13 cellular contexts compared by ENCODE assay signal in genomic region chr5:128736567-128736966, GRCh38.
DNase-seq lines count a peak whose midpoint lies in the region; ATAC-seq and TF ChIP-seq lines count a peak whose summit lies in the region.
"Had no signal": no experiment of that assay in that cellular context is flagged by ENCODE, and none has a peak within 500 bp of the region (broad histone marks: within the 10 kb centered on the region; RNA-seq: fewer than 3 reads in every experiment).

No MANE protein-coding gene starts in this region.

- in situ Hi-C loops in IMR-90 (cut with MboI; ENCODE audit: low sequenced_read_pairs): no loop called here

- no peak overlapping the region for H2AFZ ChIP-seq in IMR-90 (replicated peaks; ENCODE audit: low read length, poor library complexity)

- H3K79me1 ChIP-seq in IMR-90 (ENCODE audit: low read depth in 1 of 2, low read length in 2 of 2): no peaks in the 10 kb centered on the region

- H3K27me3 ChIP-seq in IMR-90 (ENCODE audit: control insufficient read depth, insufficient read depth, low read length): no peaks in the 10 kb centered on the region
- H3K27me3 ChIP-seq in breast epithelium: no peaks in the 10 kb centered on the region
- H3K27me3 ChIP-seq: BLaER1 treated with 17β-estradiol and CSF1 and Interleukin-3, amounts not matched to agents 10 nM and 100 nM had no signal

- H3K4me1 ChIP-seq in IMR-90 (ENCODE audit: control insufficient read depth, insufficient read depth, low read length): no peaks in the 10 kb centered on the region
- H3K4me1 ChIP-seq in breast epithelium: no peaks in the 10 kb centered on the region
- H3K4me1 ChIP-seq: BLaER1 treated with 17β-estradiol and CSF1 and Interleukin-3, amounts not matched to agents 10 nM and 100 nM had no signal

- dilution Hi-C loops in IMR-90 (cut with HindIII; ENCODE audit: low sequenced_read_pairs, unreplicated experiment): no loop called here

- H2AK5ac ChIP-seq in IMR-90 (ENCODE audit: low read depth, low read length): no peak overlapping the region

- no peak overlapping the region for H2BK5ac ChIP-seq in IMR-90 (ENCODE audit: low read depth, low read length, poor library complexity, severe bottlenecking)

- H3K56ac ChIP-seq in IMR-90 (ENCODE audit: extremely low read depth, insufficient read depth, low read length): no peak overlapping the region

- no peak overlapping the region; the same call in 1 of the 2 replicates for H3K4me2 ChIP-seq in IMR-90 (ENCODE audit: low read depth, low read length)
- H3K4me2 ChIP-seq: BLaER1 treated with 17β-estradiol and CSF1 and Interleukin-3, amounts not matched to agents 10 nM and 100 nM had no signal

- TF ChIP-seq RAD21 in IMR-90 (IDR thresholded peaks at IDR 0.05; ENCODE audit: low read length): no peak

- H2BK120ac ChIP-seq in IMR-90 (ENCODE audit: low read depth, low read length): no peak overlapping the region

- no peak overlapping the region for H3K14ac ChIP-seq in IMR-90 (replicated peaks; ENCODE audit: low read depth, low read length)

- no peaks in the 10 kb centered on the region for H3K27me3 Mint-ChIP-seq in stimulated activated naive B cell treated with anti-CD40 and anti-IgM and Interleukin-4, amounts not matched to agents 10 μg/mL and 1 μg/mL and 100 μg/mL, for 72 hours
- H3K27me3 Mint-ChIP-seq: activated naive CD8-positive, alpha-beta T cell treated with anti-CD3 and anti-CD28 coated beads, Interleukin-2, amount 50 U/mL, for 24 hours; naive thymus-derived CD4-positive, alpha-beta T cell had no signal

- H4K91ac ChIP-seq in IMR-90 (ENCODE audit: insufficient read depth, low read depth, low read length): no peak overlapping the region

- H2BK20ac ChIP-seq in IMR-90 (ENCODE audit: low read depth, low read length): no peak overlapping the region

- H2AK9ac ChIP-seq in IMR-90 (replicated peaks; ENCODE audit: low read depth, low read length, poor library complexity): no peak overlapping the region

- CTCF ChIA-PET in IMR-90 (lab: Yijun Ruan, JAX): interaction anchor here (0.6 to 0.7 kb wide), 2 partner anchors 62 to 188 kb away, joined by 3 read pairs; no protein-coding TSS in a partner anchor

- POLR2A ChIA-PET in IMR-90 (lab: Charles Lee; ENCODE audit: unreplicated experiment): no interaction called here

- H4K20me1 ChIP-seq in IMR-90 (ENCODE audit: insufficient read depth, low read length): no peaks in the 10 kb centered on the region
- H4K20me1 ChIP-seq: BLaER1 treated with 17β-estradiol and CSF1 and Interleukin-3, amounts not matched to agents 10 nM and 100 nM had no signal

- intact Hi-C loops in IMR-90 (cut with micrococcal nuclease): no loop called here
- intact Hi-C loops in breast epithelium (cut with DNase I; ENCODE audit: low total_unique reads): no loop called here
- intact Hi-C loops in left ventricle myocardium superior (cut with micrococcal nuclease): no loop called here
- intact Hi-C loops in sciatic nerve (cut with DNase I): no loop called here

- H3K4me1 Mint-ChIP-seq in stimulated activated naive B cell treated with anti-CD40 and anti-IgM and Interleukin-4, amounts not matched to agents 10 μg/mL and 1 μg/mL and 100 μg/mL, for 72 hours: no peaks in the 10 kb centered on the region
- H3K4me1 Mint-ChIP-seq: activated naive CD8-positive, alpha-beta T cell treated with anti-CD3 and anti-CD28 coated beads, Interleukin-2, amount 50 U/mL, for 24 hours; naive thymus-derived CD4-positive, alpha-beta T cell had no signal

- H3K18ac ChIP-seq in IMR-90 (ENCODE audit: low read depth, low read length): no peak overlapping the region

- H3K36me3 Mint-ChIP-seq in stimulated activated naive B cell treated with anti-CD40 and anti-IgM and Interleukin-4, amounts not matched to agents 10 μg/mL and 1 μg/mL and 100 μg/mL, for 72 hours: no peaks in the 10 kb centered on the region
- H3K36me3 Mint-ChIP-seq: naive thymus-derived CD4-positive, alpha-beta T cell had no signal

- ATAC-seq in IMR-90 (ENCODE audit: low read depth) (peak; percentile 72), left ventricle myocardium superior (peak; percentile 74), sciatic nerve (peak; percentile 92)
- ATAC-seq in stimulated activated naive B cell treated with anti-CD40 and anti-IgM and Interleukin-4, amounts not matched to agents 10 μg/mL and 1 μg/mL and 100 μg/mL, for 72 hours (replicated peaks): no peak
- ATAC-seq: activated naive CD8-positive, alpha-beta T cell treated with anti-CD3 and anti-CD28 coated beads, Interleukin-2, amount 50 U/mL, for 24 hours; naive thymus-derived CD4-positive, alpha-beta T cell had no signal

- no peaks in the 10 kb centered on the region for H3K36me3 ChIP-seq in IMR-90 (ENCODE audit: control insufficient read depth, insufficient read depth, low read length)
- no peaks in the 10 kb centered on the region for H3K36me3 ChIP-seq in breast epithelium
- H3K36me3 ChIP-seq: BLaER1 treated with 17β-estradiol and CSF1 and Interleukin-3, amounts not matched to agents 10 nM and 100 nM had no signal

- no peak overlapping the region for H3K27ac Mint-ChIP-seq in stimulated activated naive B cell treated with anti-CD40 and anti-IgM and Interleukin-4, amounts not matched to agents 10 μg/mL and 1 μg/mL and 100 μg/mL, for 72 hours
- H3K27ac Mint-ChIP-seq: activated naive CD8-positive, alpha-beta T cell treated with anti-CD3 and anti-CD28 coated beads, Interleukin-2, amount 50 U/mL, for 24 hours; naive thymus-derived CD4-positive, alpha-beta T cell had no signal

- H3K23ac ChIP-seq in IMR-90 (ENCODE audit: low read depth, low read length): no peak overlapping the region

- no peak overlapping the region for H3K4me3 ChIP-seq in IMR-90 (ENCODE audit: insufficient read depth, low read depth, low read length)
- no peak overlapping the region for H3K4me3 ChIP-seq in breast epithelium
- H3K4me3 ChIP-seq: BLaER1 treated with 17β-estradiol and CSF1 and Interleukin-3, amounts not matched to agents 10 nM and 100 nM had no signal

- H3K27ac ChIP-seq in IMR-90 (ENCODE audit: insufficient read depth, low read length): no peak overlapping the region; the same call in 1 of the 2 replicates
- H3K27ac ChIP-seq in breast epithelium: peak overlapping the region; percentile 63 to 68
- H3K27ac ChIP-seq: BLaER1 treated with 17β-estradiol and CSF1 and Interleukin-3, amounts not matched to agents 10 nM and 100 nM; HL-60 had no signal

- no peaks in the 10 kb centered on the region for H3K9me3 Mint-ChIP-seq in stimulated activated naive B cell treated with anti-CD40 and anti-IgM and Interleukin-4, amounts not matched to agents 10 μg/mL and 1 μg/mL and 100 μg/mL, for 72 hours
- H3K9me3 Mint-ChIP-seq: activated naive CD8-positive, alpha-beta T cell treated with anti-CD3 and anti-CD28 coated beads, Interleukin-2, amount 50 U/mL, for 24 hours had no signal

- TF ChIP-seq CTCF in IMR-90 (conservative IDR thresholded peaks at IDR 0.05; ENCODE audit: low read depth, low read length): no peak
- no peak for TF ChIP-seq CTCF in breast epithelium (IDR thresholded peaks at IDR 0.05)

- no peak overlapping the region for H3K4ac ChIP-seq in IMR-90 (ENCODE audit: low read depth, low read length)

- H3K9me1 ChIP-seq in IMR-90 (ENCODE audit: insufficient read depth, low read length): no peaks in the 10 kb centered on the region

- H3K4me3 Mint-ChIP-seq in stimulated activated naive B cell treated with anti-CD40 and anti-IgM and Interleukin-4, amounts not matched to agents 10 μg/mL and 1 μg/mL and 100 μg/mL, for 72 hours: no peak overlapping the region
- H3K4me3 Mint-ChIP-seq: activated naive CD8-positive, alpha-beta T cell treated with anti-CD3 and anti-CD28 coated beads, Interleukin-2, amount 50 U/mL, for 24 hours; naive thymus-derived CD4-positive, alpha-beta T cell had no signal

- WGBS in IMR-90 (ENCODE audit: extremely low coverage in 2 of 2, insufficient read length in 1 of 2), 2 experiments: no CpG with 5 or more reads among the region's 1 CpG

- no peaks in the 10 kb centered on the region for H3K9me3 ChIP-seq in IMR-90 (ENCODE audit: control insufficient read depth, insufficient read depth, low read length)
- no peaks in the 10 kb centered on the region for H3K9me3 ChIP-seq in breast epithelium
- H3K9me3 ChIP-seq: BLaER1 treated with 17β-estradiol and CSF1 and Interleukin-3, amounts not matched to agents 10 nM and 100 nM had no signal

- H2BK15ac ChIP-seq in IMR-90 (ENCODE audit: low read depth, low read length): no peak overlapping the region

- no peak overlapping the region for H4K8ac ChIP-seq in IMR-90 (ENCODE audit: low read depth in 2 of 2, low read length in 2 of 2)

- no TSS peak for BruUV-seq in IMR-90 (replicated peaks; lab: Mats Ljungman, UMichigan)

- DNase-seq in IMR-90 (peak; percentile 6), breast epithelium (ENCODE audit: low spot score in 2 of 2) (peak in 1 of 2 donors; percentile 62), left ventricle myocardium superior (peak; percentile 28), sciatic nerve (ENCODE audit: low spot score) (no peak), NOMO-1 treated with dmso at 0.1 percent for 144 hours (lab: John Stamatoyannopoulos, UW; ENCODE audit: unreplicated experiment) (no peak), NCI-H2227 treated with DMSO at 0.1 percent for 48 hours (lab: John Stamatoyannopoulos, UW) (no peak), erythroblast (lab: John Stamatoyannopoulos, UW) (no peak)
- no peak for DNase-seq in stimulated activated naive B cell treated with anti-CD40 and anti-IgM and Interleukin-4, amounts not matched to agents 10 μg/mL and 1 μg/mL and 100 μg/mL, for 72 hours
- DNase-seq: activated naive CD8-positive, alpha-beta T cell treated with anti-CD3 and anti-CD28 coated beads, Interleukin-2, amount 50 U/mL, for 24 hours; naive thymus-derived CD4-positive, alpha-beta T cell; NCI-H345 had no signal

- H3K9ac ChIP-seq in IMR-90 (ENCODE audit: low read depth, low read length): no peak overlapping the region
- H3K9ac ChIP-seq: BLaER1 treated with 17β-estradiol and CSF1 and Interleukin-3, amounts not matched to agents 10 nM and 100 nM had no signal

- no peak overlapping the region for H4K5ac ChIP-seq in IMR-90 (ENCODE audit: low read depth, low read length)

- TF ChIP-seq POLR2A in IMR-90 (IDR thresholded peaks at IDR 0.05; ENCODE audit: low read depth, low read length) (no peak), breast epithelium (IDR thresholded peaks at IDR 0.05) (no peak), erythroblast (IDR thresholded peaks at IDR 0.05; ENCODE audit: low read length) (no peak)

TF ChIP-seq in IMR-90, 13 proteins besides CTCF, POLR2A, EP300 and RAD21 (continues in another document):
- no peak for TF ChIP-seq CHD1 (IDR thresholded peaks at IDR 0.05; ENCODE audit: low read depth, low read length)
- TF ChIP-seq, protein P1, sequence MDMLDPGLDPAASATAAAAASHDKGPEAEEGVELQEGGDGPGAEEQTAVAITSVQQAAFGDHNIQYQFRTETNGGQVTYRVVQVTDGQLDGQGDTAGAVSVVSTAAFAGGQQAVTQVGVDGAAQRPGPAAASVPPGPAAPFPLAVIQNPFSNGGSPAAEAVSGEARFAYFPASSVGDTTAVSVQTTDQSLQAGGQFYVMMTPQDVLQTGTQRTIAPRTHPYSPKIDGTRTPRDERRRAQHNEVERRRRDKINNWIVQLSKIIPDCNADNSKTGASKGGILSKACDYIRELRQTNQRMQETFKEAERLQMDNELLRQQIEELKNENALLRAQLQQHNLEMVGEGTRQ (IDR thresholded peaks at IDR 0.05; ENCODE audit: low read depth, low read length): no peak
- TF ChIP-seq MAFK (IDR thresholded peaks at IDR 0.05; ENCODE audit: low read depth, low read length): no peak
- no peak for TF ChIP-seq BHLHE40 (IDR thresholded peaks at IDR 0.05; ENCODE audit: low read depth, low read length)
- no peak for TF ChIP-seq FOS (IDR thresholded peaks at IDR 0.05; ENCODE audit: low read depth, low read length)

Comparison
In these comparisons a context has a peak if more than half of its experiments do, and no peak if none do; other contexts are left out.
1. ATAC-seq: peak in IMR-90 (single experiment), left ventricle myocardium superior (single experiment) and sciatic nerve (single experiment); none in stimulated activated naive B cell treated with anti-CD40 and anti-IgM and Interleukin-4, amounts not matched to agents 10 μg/mL and 1 μg/mL and 100 μg/mL, for 72 hours (0 of 2).
2. DNase-seq: peak in IMR-90 (single experiment) and left ventricle myocardium superior (single experiment); none in sciatic nerve (single experiment), NOMO-1 treated with dmso at 0.1 percent for 144 hours (single experiment), NCI-H2227 treated with DMSO at 0.1 percent for 48 hours (single experiment), stimulated activated naive B cell treated with anti-CD40 and anti-IgM and Interleukin-4, amounts not matched to agents 10 μg/mL and 1 μg/mL and 100 μg/mL, for 72 hours (single experiment) and erythroblast (0 of 2).